21 cellular contexts compared by ENCODE assay signal in the genomic region with DNA sequence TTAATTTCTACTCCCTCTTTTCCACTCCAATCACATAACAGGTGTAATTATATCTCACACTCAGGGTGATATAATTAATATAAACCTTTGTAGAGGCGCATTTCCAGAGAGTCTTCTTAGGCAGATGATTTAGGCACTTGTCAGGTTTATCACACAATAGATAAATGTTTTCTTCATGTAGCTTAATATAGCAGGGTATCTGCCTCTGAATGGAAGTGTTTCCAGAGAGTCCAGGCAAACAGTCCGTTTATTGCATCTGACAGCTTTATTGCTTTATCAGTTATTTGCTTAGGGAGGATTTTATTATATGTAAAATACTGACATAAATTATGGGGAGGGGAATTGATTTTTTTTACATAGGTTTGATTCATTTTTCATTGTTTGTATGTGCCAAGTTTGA.
"Had no signal": no experiment of that assay in that cellular context is flagged by ENCODE, and none has a peak within 500 bp of the region (broad histone marks: within the 10 kb centered on the region; RNA-seq: fewer than 3 reads in every experiment).

No MANE protein-coding gene starts in this region.

- H3K4me3 ChIP-seq: gastrocnemius medialis, ovary, psoas muscle, smooth muscle cell, stomach had no signal

- DNase-seq: activated CD4-positive, alpha-beta T cell treated with anti-CD3 and anti-CD28 coated beads, Interleukin-2, amount 10 ng/mL, durations not matched to agents 7 days and 5 days; activated CD8-positive, alpha-beta T cell treated with anti-CD3 and anti-CD28 coated beads, Interleukin-2, amount 10 ng/mL, durations not matched to agents 7 days and 5 days; activated effector memory CD4-positive, alpha-beta T cell treated with Interleukin-2 at 50 U/mL for 16 hours; activated naive CD4-positive, alpha-beta T cell treated with anti-CD3 and anti-CD28 coated beads, Interleukin-2, amount 10 ng/mL, durations not matched to agents 7 days and 5 days; activated T-cell treated with anti-CD3 and anti-CD28 coated beads, Interleukin-2, amount 50 U/mL, for 48 hours; cerebellar nuclear complex; effector CD8-positive, alpha-beta T cell; gastrocnemius medialis; head of caudate nucleus; kidney; natural killer cell; ovary; psoas muscle; stimulated activated CD4-positive, alpha-beta T cell treated with anti-CD3 and anti-CD28 coated beads, Interleukin-4, amount 100 ng/mL, for 24 hours; stomach; trophoblast cell had no signal

- H3K36me3 ChIP-seq: gastrocnemius medialis, ovary, stomach had no signal

- H3K4me1 ChIP-seq: gastrocnemius medialis, psoas muscle, stomach had no signal

- H3K9me3 ChIP-seq: gastrocnemius medialis, ovary, psoas muscle, stomach had no signal

- ATAC-seq: activated CD4-positive, CD25-positive, alpha-beta regulatory T cell treated with anti-CD3 and anti-CD28 coated beads, Interleukin-2, amount 50 U/mL, for 24 hours; activated CD8-positive, alpha-beta T cell treated with anti-CD3 and anti-CD28 coated beads, Interleukin-2, amount 10 ng/mL, durations not matched to agents 7 days and 5 days; esophagus mucosa; gastrocnemius medialis; natural killer cell; psoas muscle; sciatic nerve; stimulated activated effector memory CD8-positive, alpha-beta T cell treated with anti-CD3 and anti-CD28 coated beads, Interleukin-12 subunit alpha, Interleukin-12 subunit beta, amount 100 ng/mL, for 72 hours had no signal
